ENCODE assay signal across 8 cellular contexts in the genomic region with DNA sequence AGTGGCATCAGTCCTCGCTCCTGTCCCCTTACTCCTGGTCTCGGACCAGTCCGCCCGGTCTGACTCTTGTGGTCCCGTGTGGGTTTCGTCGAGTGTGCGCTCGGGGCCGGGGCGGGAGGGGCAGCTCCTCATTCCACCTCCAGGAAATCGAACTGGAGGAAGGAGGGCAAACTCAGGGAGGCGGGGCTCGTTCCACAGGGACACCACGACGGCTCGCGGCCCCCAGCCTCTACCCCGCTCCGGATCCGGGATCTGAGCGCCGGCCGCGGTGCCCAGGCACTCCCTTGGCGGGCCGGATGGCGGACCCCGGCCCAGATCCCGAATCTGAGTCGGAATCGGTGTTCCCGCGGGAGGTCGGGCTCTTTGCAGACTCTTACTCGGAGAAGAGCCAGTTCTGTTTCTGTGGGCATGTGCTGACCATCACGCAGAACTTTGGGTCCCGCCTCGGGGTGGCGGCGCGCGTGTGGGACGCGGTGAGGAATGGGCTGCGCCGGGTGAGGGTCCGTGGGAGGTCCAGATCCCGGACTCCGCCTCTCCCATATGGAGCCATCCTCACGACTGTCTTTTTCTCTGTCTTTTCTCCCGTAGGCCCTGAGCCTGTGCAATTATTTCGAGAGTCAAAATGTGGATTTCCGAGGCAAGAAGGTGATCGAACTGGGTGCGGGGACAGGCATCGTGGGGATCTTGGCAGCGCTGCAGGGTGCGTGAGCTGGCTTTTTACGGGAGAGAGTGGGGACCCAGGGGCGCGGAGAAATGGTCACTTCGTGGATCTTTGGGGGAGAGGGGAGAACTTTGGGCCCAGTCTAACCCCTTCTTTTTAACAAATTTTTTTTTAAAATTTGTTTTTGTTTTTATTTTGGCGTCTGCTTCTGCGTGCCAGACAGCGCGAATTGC. TPM values are rescaled to one million over a fixed set of nuclear protein-coding genes. Genes with fewer than 3 reads are reported as not detected.
DNase-seq lines count a peak whose midpoint lies in the region; ATAC-seq and TF ChIP-seq lines count a peak whose summit lies in the region.

EEF1AKMT3 (plus strand) TSS at position 186 of the 894 bp plus-strand sequence; CDS start at position 297, 111 bp downstream.

- TF ChIP-seq POLR2A in NB4 (IDR thresholded peaks at IDR 0.05; ENCODE audit: extremely low read depth, insufficient read length) (no peak), gastroesophageal sphincter (IDR thresholded peaks at IDR 0.05) (no peak)

- H3K9me3 ChIP-seq in HEK293 (ENCODE audit: control insufficient read depth, insufficient read depth, low read depth, low read length) (no peaks in the 10 kb centered on the region), gastroesophageal sphincter (no peaks in the 10 kb centered on the region), neural progenitor cell (ENCODE audit: low read depth) (no peaks in the 10 kb centered on the region)

- peak within 1 kb of the TSS; percentile 90 for H2AFZ ChIP-seq in neural progenitor cell (replicated peaks)

- no peaks in the 10 kb centered on the region for H3K9me3 Mint-ChIP-seq in activated T-helper 17 cell treated with anti-CD3 and anti-CD28 coated beads, Interleukin-2, amount 50 U/mL, for 72 hours
- peaks cover 2% of the 10 kb centered on the region for H3K9me3 Mint-ChIP-seq in neural progenitor cell

- H3K27ac ChIP-seq in HEK293 (ENCODE audit: extremely low read depth, low read depth, low read length) (peak within 1 kb of the TSS; percentile 94), gastroesophageal sphincter (peak within 1 kb of the TSS; percentile 66 to 97 (median 96)), neural progenitor cell (peak within 1 kb of the TSS; percentile 92)

- H3K4me1 ChIP-seq in HEK293 (ENCODE audit: control insufficient read depth, insufficient read depth, low read length) (peaks cover 6% of the 10 kb centered on the region; the same call in 1 of the 2 replicates), gastroesophageal sphincter (peaks cover 0 to 27% (median 8%) of the 10 kb centered on the region in 3 donors), neural progenitor cell (peaks cover 1% of the 10 kb centered on the region)

- peak; percentile 48 for ATAC-seq in activated T-helper 17 cell treated with anti-CD3 and anti-CD28 coated beads, Interleukin-2, amount 50 U/mL, for 72 hours (replicated peaks)
- ATAC-seq in gastroesophageal sphincter: peak; percentile 65

- peaks cover 16% of the 10 kb centered on the region for H3F3A ChIP-seq in neural progenitor cell (ENCODE audit: low read depth)

- TF ChIP-seq CTCF in HEK293 (tag by site-specific recombination; IDR thresholded peaks at IDR 0.05) (no peak), NB4 (IDR thresholded peaks at IDR 0.05; ENCODE audit: low read depth, low read length) (no peak), gastroesophageal sphincter (IDR thresholded peaks at IDR 0.05) (peak in 1 of 4 experiments; percentile 16), neural progenitor cell (IDR thresholded peaks at IDR 0.05) (no peak)

- no peaks in the 10 kb centered on the region for H4K20me1 ChIP-seq in neural progenitor cell (ENCODE audit: low read depth)

- peaks cover 5 to 47% of the 10 kb centered on the region in 2 experiments; a peak in 2 of 3 replicates for H3K36me3 ChIP-seq in HEK293 (ENCODE audit: control insufficient read depth in 2 of 2, insufficient read depth in 1 of 2, low read length in 2 of 2)
- peaks cover 0 to 46% of the 10 kb centered on the region in 2 donors for H3K36me3 ChIP-seq in gastroesophageal sphincter
- H3K36me3 ChIP-seq in neural progenitor cell: no peaks in the 10 kb centered on the region

- H3K27me3 Mint-ChIP-seq in activated T-helper 17 cell treated with anti-CD3 and anti-CD28 coated beads, Interleukin-2, amount 50 U/mL, for 72 hours: no peaks in the 10 kb centered on the region
- peaks cover 2% of the 10 kb centered on the region for H3K27me3 Mint-ChIP-seq in neural progenitor cell (ENCODE audit: insufficient read depth, low read depth)

- H3K36me3 Mint-ChIP-seq in activated T-helper 17 cell treated with anti-CD3 and anti-CD28 coated beads, Interleukin-2, amount 50 U/mL, for 72 hours (ENCODE audit: low read depth): peaks cover 60% of the 10 kb centered on the region
- H3K36me3 Mint-ChIP-seq in neural progenitor cell: peaks cover 12% of the 10 kb centered on the region

- H3K27me3 ChIP-seq in gastroesophageal sphincter: no peaks in the 10 kb centered on the region
- H3K27me3 ChIP-seq in neural progenitor cell: peaks cover 14% of the 10 kb centered on the region

- POLR2A ChIA-PET in HEK293 (lab: Yijun Ruan, JAX): interaction anchor here (0.6 to 1.8 kb wide), 17 partner anchors 9 to 169 kb away, joined by 3 to 14 read pairs (median 4); partner anchors contain the start of genes ATP23, CDK4, CTDSP2 and MARCHF9

- peak within 1 kb of the TSS; percentile 95 for H3K4me2 ChIP-seq in neural progenitor cell

- no peak for TF ChIP-seq EP300 in gastroesophageal sphincter (IDR thresholded peaks at IDR 0.05)

- CTCF ChIA-PET in HEK293 (lab: Yijun Ruan, JAX): interaction anchor here (0.7 to 1.4 kb wide), 4 partner anchors 10 to 37 kb away, joined by 3 to 6 read pairs (median 6); partner anchors contain the start of gene TSFM

- peak within 1 kb of the TSS; percentile 95 for H3K4me3 Mint-ChIP-seq in activated T-helper 17 cell treated with anti-CD3 and anti-CD28 coated beads, Interleukin-2, amount 50 U/mL, for 72 hours
- peak within 1 kb of the TSS; percentile 95 for H3K4me3 Mint-ChIP-seq in neural progenitor cell

- WGBS in gastroesophageal sphincter (ENCODE audit: low coverage in 1 of 2), 2 donors: 2 to 4% methylated on average over 15 to 23 of the region's 67 CpGs

- H3K27ac Mint-ChIP-seq in activated T-helper 17 cell treated with anti-CD3 and anti-CD28 coated beads, Interleukin-2, amount 50 U/mL, for 72 hours: peak within 1 kb of the TSS; percentile 96
- H3K27ac Mint-ChIP-seq in neural progenitor cell: peak within 1 kb of the TSS; percentile 94

- peaks cover 8% of the 10 kb centered on the region for H3K79me2 ChIP-seq in neural progenitor cell (ENCODE audit: low read depth)

- H3K4me3 ChIP-seq in HEK293 (ENCODE audit: low read depth, low read length) (peak within 1 kb of the TSS; percentile 93), NB4 (ENCODE audit: low read depth, low read length) (peak within 1 kb of the TSS; percentile 87), gastroesophageal sphincter (peak within 1 kb of the TSS; percentile 75 to 88), neural progenitor cell (peak within 1 kb of the TSS; percentile 72)

- DNase-seq in NCI-H2081 (lab: John Stamatoyannopoulos, UW) (peak; percentile 28 to 36), NCI-H2081 treated with DMSO at 0.1 percent for 48 hours (lab: John Stamatoyannopoulos, UW) (no peak), NB4 (ENCODE audit: low read depth) (peak; percentile 84), neural progenitor cell (ENCODE audit: low spot score) (peak; percentile 71), H4 (ENCODE audit: low spot score) (no peak)

- peaks cover 30% of the 10 kb centered on the region for H3K4me1 Mint-ChIP-seq in activated T-helper 17 cell treated with anti-CD3 and anti-CD28 coated beads, Interleukin-2, amount 50 U/mL, for 72 hours
- peaks cover 17% of the 10 kb centered on the region for H3K4me1 Mint-ChIP-seq in neural progenitor cell

- peak within 1 kb of the TSS; percentile 77 for H3K9ac ChIP-seq in neural progenitor cell

TF ChIP-seq in HEK293, 187 proteins besides CTCF, POLR2A, EP300 and RAD21 (continues in another document):
- TF ChIP-seq ZNF837 (tag by site-specific recombination; IDR thresholded peaks at IDR 0.05) (no peak), ZNF175 (tag by site-specific recombination; IDR thresholded peaks at IDR 0.05) (no peak), ZNF2 (tag by site-specific recombination; IDR thresholded peaks at IDR 0.05) (no peak), ZBTB26 (tag by site-specific recombination; optimal IDR thresholded peaks at IDR 0.05) (peak; percentile 84), SETDB1 (IDR thresholded peaks at IDR 0.05; ENCODE audit: insufficient read length, low read length) (no peak), ZBTB17 (tag by site-specific recombination; IDR thresholded peaks at IDR 0.05) (peak; percentile 85), ZNF660 (tag by site-specific recombination; IDR thresholded peaks at IDR 0.05) (no peak), ZNF184 (tag by site-specific recombination; IDR thresholded peaks at IDR 0.05) (no peak), GLIS1 (tag by site-specific recombination; IDR thresholded peaks at IDR 0.05) (peak; percentile 57), ZNF600 (tag by site-specific recombination; IDR thresholded peaks at IDR 0.05) (peak; percentile 47; the same call in 1 of the 2 replicates), ZNF792 (tag by site-specific recombination; IDR thresholded peaks at IDR 0.05) (no peak; the same call in 1 of the 2 replicates), ZNF140 (tag by site-specific recombination; IDR thresholded peaks at IDR 0.05) (no peak), SP3 (tag by site-specific recombination; IDR thresholded peaks at IDR 0.05) (peak; percentile 50), MZF1 (tag by site-specific recombination; IDR thresholded peaks at IDR 0.05; ENCODE audit: borderline replicate concordance) (no peak)
- TF ChIP-seq, protein P1, sequence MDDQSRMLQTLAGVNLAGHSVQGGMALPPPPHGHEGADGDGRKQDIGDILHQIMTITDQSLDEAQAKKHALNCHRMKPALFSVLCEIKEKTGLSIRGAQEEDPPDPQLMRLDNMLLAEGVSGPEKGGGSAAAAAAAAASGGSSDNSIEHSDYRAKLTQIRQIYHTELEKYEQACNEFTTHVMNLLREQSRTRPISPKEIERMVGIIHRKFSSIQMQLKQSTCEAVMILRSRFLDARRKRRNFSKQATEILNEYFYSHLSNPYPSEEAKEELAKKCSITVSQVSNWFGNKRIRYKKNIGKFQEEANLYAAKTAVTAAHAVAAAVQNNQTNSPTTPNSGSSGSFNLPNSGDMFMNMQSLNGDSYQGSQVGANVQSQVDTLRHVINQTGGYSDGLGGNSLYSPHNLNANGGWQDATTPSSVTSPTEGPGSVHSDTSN (CRISPR knock-in tag; IDR thresholded peaks at IDR 0.05): 0 out of 2 replicates have a peak, but pooled peaks have one; percentile 19

RNA-seq across cellular contexts. Expression of gene EEF1AKMT3, which starts in this region (rescaled TPM):
- 10 to 100 TPM in 1 of 2 donors, 1 to 10 TPM in 1; 5.4 to 11.5 TPM for total RNA-seq in activated T-helper 17 cell treated with anti-CD3 and anti-CD28 coated beads, Interleukin-2, amount 50 U/mL, for 72 hours
- total RNA-seq in gastroesophageal sphincter (10 to 100 TPM; 10.8 to 19.5 (median 11.7) TPM), neural progenitor cell (ENCODE audit: low replicate concordance) (2.1 and 4.8 TPM in 2 replicates)
- total RNA-seq in H4 (2014; rRNA removed; shearing (Covaris generic)): 4.1 and 7.9 TPM in 2 replicates

Comparison
In these comparisons a context has a peak if more than half of its experiments do, and no peak if none do; other contexts are left out.
1. DNase-seq: peak in NCI-H2081 (2 of 2), NB4 (single experiment) and neural progenitor cell (single experiment); none in NCI-H2081 treated with DMSO at 0.1 percent for 48 hours (single experiment) and H4 (single experiment).
2. Peak in every context shown above with its lines, with median percentiles within 50 percentile points of each other: H3K27ac ChIP-seq and H3K4me3 ChIP-seq.